In the genomic region with DNA sequence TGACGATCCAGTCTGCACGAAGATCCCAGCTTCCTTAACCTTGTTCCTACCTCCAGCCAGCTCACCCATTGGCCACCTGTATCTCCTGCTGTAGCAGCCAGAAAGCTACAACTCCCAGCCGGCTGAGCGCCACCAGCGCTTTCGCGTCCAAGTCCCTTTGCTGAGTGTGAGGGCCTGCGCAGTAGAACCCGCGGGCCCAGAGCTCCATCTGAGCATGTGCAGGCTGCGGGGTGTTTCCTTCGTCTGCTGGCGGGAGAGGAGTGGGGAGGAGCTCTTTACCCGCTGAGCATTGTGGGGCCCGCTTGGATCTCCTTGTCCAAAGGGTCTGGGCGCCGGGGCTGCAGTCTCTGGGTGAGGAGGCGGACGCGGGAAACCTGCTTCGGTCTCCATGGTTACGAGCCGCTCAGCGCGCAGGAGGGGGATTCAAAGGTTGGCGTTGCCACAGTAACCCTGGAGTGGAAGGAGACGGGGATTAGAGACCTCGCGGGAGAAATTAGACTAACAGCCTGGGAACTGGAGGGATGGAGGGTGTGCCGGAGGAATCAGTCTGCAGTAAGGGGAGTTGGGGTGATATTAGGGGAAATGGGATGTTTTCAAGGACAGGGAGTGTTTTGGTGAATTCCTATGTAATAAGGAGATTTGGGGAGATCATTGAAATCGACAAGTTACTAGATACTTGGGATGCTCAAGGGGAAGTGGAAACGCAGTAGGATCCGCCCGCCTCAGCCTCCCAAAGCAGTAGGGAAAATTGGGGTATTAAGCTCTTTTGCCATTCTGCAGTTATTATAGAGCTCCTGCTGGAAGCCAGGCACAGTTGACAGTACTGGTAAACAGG, we compare ENCODE assay signal across 1 cellular context.
TF ChIP-seq lines count a peak whose summit lies in the region.

No MANE protein-coding gene starts in this region.

TF ChIP-seq in HepG2, 621 proteins besides CTCF, POLR2A, EP300 and RAD21 (continued from another document and continues in another):
- TF ChIP-seq HMGXB4 (CRISPR knock-in tag; IDR thresholded peaks at IDR 0.05; ENCODE audit: borderline replicate concordance in 1 of 2, low read depth in 1 of 2) (peak in 1 of 2 experiments; percentile 67; a peak in 2 of 4 replicates), NBN (conservative IDR thresholded peaks at IDR 0.05) (no peak), NFYB (CRISPR knock-in tag; IDR thresholded peaks at IDR 0.05) (peak; percentile 53; the same call in 1 of the 2 replicates), ZNF101 (CRISPR knock-in tag; IDR thresholded peaks at IDR 0.05; ENCODE audit: borderline replicate concordance, low read depth) (no peak), ZSCAN30 (CRISPR knock-in tag; IDR thresholded peaks at IDR 0.05) (no peak), KDM2A (CRISPR knock-in tag; IDR thresholded peaks at IDR 0.05; ENCODE audit: borderline replicate concordance, low read depth) (peak; percentile 60; the same call in 1 of the 2 replicates), ZNF570 (CRISPR knock-in tag; IDR thresholded peaks at IDR 0.05; ENCODE audit: borderline replicate concordance) (no peak), ZNF782 (CRISPR knock-in tag; IDR thresholded peaks at IDR 0.05; ENCODE audit: borderline replicate concordance) (no peak), ZNF580 (CRISPR knock-in tag; IDR thresholded peaks at IDR 0.05; ENCODE audit: borderline replicate concordance, low read depth) (no peak), LCORL (IDR thresholded peaks at IDR 0.05) (no peak), LCORL (CRISPR knock-in tag; IDR thresholded peaks at IDR 0.05) (no peak; the same call in 1 of the 2 replicates), ELF4 (CRISPR knock-in tag; IDR thresholded peaks at IDR 0.05; ENCODE audit: borderline replicate concordance) (no peak), ZNF772 (CRISPR knock-in tag; IDR thresholded peaks at IDR 0.05) (peak; percentile 49; the same call in 1 of the 2 replicates), FOXA3 (CRISPR knock-in tag; IDR thresholded peaks at IDR 0.05) (peak; percentile 5; the same call in 1 of the 2 replicates), CSRNP2 (CRISPR knock-in tag; conservative IDR thresholded peaks at IDR 0.05; ENCODE audit: low read depth) (no peak), RCOR2 (CRISPR knock-in tag; IDR thresholded peaks at IDR 0.05) (0 out of 2 replicates have a peak, but pooled peaks have one; percentile 3), RNF219 (CRISPR knock-in tag; IDR thresholded peaks at IDR 0.05) (no peak), NFATC3 (CRISPR knock-in tag; IDR thresholded peaks at IDR 0.05) (no peak), NFIC (IDR thresholded peaks at IDR 0.05; ENCODE audit: low read length) (no peak), SRF (IDR thresholded peaks at IDR 0.05; ENCODE audit: low read depth, low read length) (no peak), ZFP62 (CRISPR knock-in tag; IDR thresholded peaks at IDR 0.05) (no peak), TGIF2 (CRISPR knock-in tag; IDR thresholded peaks at IDR 0.05) (no peak), TFDP1 (CRISPR knock-in tag; IDR thresholded peaks at IDR 0.05; ENCODE audit: borderline replicate concordance) (peak; percentile 95; the same call in 1 of the 2 replicates), SNRNP70 (IDR thresholded peaks at IDR 0.05; ENCODE audit: low read depth, low read length) (no peak), ZNF235 (CRISPR knock-in tag; IDR thresholded peaks at IDR 0.05; ENCODE audit: borderline replicate concordance) (0 out of 2 replicates have a peak, but pooled peaks have one; percentile 38), ZNF136 (CRISPR knock-in tag; IDR thresholded peaks at IDR 0.05; ENCODE audit: low read depth) (no peak), XBP1 (CRISPR knock-in tag; IDR thresholded peaks at IDR 0.05) (no peak), NFKB2 (CRISPR knock-in tag; IDR thresholded peaks at IDR 0.05; ENCODE audit: borderline replicate concordance) (no peak), HCFC1 (IDR thresholded peaks at IDR 0.05; ENCODE audit: low read depth, low read length) (peak; percentile 32; the same call in 1 of the 2 replicates), MTA1 (CRISPR knock-in tag; IDR thresholded peaks at IDR 0.05; ENCODE audit: borderline replicate concordance) (no peak), ZNF468 (CRISPR knock-in tag; IDR thresholded peaks at IDR 0.05) (no peak), JDP2 (CRISPR knock-in tag; IDR thresholded peaks at IDR 0.05; ENCODE audit: borderline replicate concordance) (no peak)
- TF ChIP-seq, protein P1, sequence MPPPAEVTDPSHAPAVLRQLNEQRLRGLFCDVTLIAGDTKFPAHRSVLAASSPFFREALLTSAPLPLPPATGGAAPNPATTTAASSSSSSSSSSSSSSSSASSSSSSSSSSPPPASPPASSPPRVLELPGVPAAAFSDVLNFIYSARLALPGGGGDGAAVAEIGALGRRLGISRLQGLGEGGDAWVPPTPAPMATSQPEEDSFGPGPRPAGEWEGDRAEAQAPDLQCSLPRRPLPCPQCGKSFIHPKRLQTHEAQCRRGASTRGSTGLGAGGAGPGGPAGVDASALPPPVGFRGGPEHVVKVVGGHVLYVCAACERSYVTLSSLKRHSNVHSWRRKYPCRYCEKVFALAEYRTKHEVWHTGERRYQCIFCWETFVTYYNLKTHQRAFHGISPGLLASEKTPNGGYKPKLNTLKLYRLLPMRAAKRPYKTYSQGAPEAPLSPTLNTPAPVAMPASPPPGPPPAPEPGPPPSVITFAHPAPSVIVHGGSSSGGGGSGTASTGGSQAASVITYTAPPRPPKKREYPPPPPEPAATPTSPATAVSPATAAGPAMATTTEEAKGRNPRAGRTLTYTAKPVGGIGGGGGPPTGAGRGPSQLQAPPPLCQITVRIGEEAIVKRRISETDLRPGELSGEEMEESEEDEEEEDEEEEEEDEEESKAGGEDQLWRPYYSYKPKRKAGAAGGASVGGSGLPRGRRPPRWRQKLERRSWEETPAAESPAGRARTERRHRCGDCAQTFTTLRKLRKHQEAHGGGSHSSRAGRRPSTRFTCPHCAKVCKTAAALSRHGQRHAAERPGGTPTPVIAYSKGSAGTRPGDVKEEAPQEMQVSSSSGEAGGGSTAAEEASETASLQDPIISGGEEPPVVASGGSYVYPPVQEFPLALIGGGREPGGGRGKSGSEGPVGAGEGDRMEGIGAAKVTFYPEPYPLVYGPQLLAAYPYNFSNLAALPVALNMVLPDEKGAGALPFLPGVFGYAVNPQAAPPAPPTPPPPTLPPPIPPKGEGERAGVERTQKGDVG (CRISPR knock-in tag; IDR thresholded peaks at IDR 0.05; ENCODE audit: borderline replicate concordance) = 0 out of 2 replicates have a peak, but pooled peaks have one; percentile 23
- TF ChIP-seq, protein P2, sequence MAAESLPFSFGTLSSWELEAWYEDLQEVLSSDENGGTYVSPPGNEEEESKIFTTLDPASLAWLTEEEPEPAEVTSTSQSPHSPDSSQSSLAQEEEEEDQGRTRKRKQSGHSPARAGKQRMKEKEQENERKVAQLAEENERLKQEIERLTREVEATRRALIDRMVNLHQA (CRISPR knock-in tag; IDR thresholded peaks at IDR 0.05) = no peak
- TF ChIP-seq, protein P3, sequence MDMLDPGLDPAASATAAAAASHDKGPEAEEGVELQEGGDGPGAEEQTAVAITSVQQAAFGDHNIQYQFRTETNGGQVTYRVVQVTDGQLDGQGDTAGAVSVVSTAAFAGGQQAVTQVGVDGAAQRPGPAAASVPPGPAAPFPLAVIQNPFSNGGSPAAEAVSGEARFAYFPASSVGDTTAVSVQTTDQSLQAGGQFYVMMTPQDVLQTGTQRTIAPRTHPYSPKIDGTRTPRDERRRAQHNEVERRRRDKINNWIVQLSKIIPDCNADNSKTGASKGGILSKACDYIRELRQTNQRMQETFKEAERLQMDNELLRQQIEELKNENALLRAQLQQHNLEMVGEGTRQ (IDR thresholded peaks at IDR 0.05; ENCODE audit: low read depth, low read length) = no peak
- TF ChIP-seq, protein P3 (CRISPR knock-in tag; IDR thresholded peaks at IDR 0.05; ENCODE audit: borderline replicate concordance) = no peak
- TF ChIP-seq, protein P4, sequence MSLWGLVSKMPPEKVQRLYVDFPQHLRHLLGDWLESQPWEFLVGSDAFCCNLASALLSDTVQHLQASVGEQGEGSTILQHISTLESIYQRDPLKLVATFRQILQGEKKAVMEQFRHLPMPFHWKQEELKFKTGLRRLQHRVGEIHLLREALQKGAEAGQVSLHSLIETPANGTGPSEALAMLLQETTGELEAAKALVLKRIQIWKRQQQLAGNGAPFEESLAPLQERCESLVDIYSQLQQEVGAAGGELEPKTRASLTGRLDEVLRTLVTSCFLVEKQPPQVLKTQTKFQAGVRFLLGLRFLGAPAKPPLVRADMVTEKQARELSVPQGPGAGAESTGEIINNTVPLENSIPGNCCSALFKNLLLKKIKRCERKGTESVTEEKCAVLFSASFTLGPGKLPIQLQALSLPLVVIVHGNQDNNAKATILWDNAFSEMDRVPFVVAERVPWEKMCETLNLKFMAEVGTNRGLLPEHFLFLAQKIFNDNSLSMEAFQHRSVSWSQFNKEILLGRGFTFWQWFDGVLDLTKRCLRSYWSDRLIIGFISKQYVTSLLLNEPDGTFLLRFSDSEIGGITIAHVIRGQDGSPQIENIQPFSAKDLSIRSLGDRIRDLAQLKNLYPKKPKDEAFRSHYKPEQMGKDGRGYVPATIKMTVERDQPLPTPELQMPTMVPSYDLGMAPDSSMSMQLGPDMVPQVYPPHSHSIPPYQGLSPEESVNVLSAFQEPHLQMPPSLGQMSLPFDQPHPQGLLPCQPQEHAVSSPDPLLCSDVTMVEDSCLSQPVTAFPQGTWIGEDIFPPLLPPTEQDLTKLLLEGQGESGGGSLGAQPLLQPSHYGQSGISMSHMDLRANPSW (CRISPR knock-in tag; IDR thresholded peaks at IDR 0.05; ENCODE audit: borderline replicate concordance) = 0 out of 2 replicates have a peak, but pooled peaks have one; percentile 74
- TF ChIP-seq, protein P5, sequence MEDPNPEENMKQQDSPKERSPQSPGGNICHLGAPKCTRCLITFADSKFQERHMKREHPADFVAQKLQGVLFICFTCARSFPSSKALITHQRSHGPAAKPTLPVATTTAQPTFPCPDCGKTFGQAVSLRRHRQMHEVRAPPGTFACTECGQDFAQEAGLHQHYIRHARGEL (CRISPR knock-in tag; IDR thresholded peaks at IDR 0.05) = no peak
